Comparison of ENCODE assay signal across 8 cellular contexts in genomic region chr18:23231340-23232021, GRCh38.
DNase-seq lines count a peak whose midpoint lies in the region; ATAC-seq and TF ChIP-seq lines count a peak whose summit lies in the region.

No MANE protein-coding gene starts in this region.

- no peaks in the 10 kb centered on the region for H3K36me3 Mint-ChIP-seq in dendritic cell treated with granulocyte-macrophage colony-stimulating factor and Interleukin-4, amounts not matched to agents 40 ng/mL and 50 ng/mL, for 4 days (ENCODE audit: low read depth)
- peaks cover 46% of the 10 kb centered on the region for H3K36me3 Mint-ChIP-seq in nephron (ENCODE audit: low read depth)
- H3K36me3 Mint-ChIP-seq in glutamatergic neuron (ENCODE audit: unreplicated experiment) = peaks cover 4% of the 10 kb centered on the region

- H3K9me3 ChIP-seq in BLaER1 (no peaks in the 10 kb centered on the region), HUES48 (ENCODE audit: control insufficient read depth, insufficient read depth, low read length) (no peaks in the 10 kb centered on the region)

- no peaks in the 10 kb centered on the region for H3K36me3 ChIP-seq in BLaER1
- H3K36me3 ChIP-seq in HUES48 (ENCODE audit: control insufficient read depth, insufficient read depth, low read length) = peaks cover 39% of the 10 kb centered on the region

- peak overlapping the region; percentile 75 for H3K4me2 ChIP-seq in BLaER1

- TF ChIP-seq CTCF in nephron (IDR thresholded peaks at IDR 0.05; ENCODE audit: unreplicated experiment in 3 of 3) = no peak
- no peak for TF ChIP-seq CTCF in glutamatergic neuron (IDR thresholded peaks at IDR 0.05; ENCODE audit: partially characterized antibody, unreplicated experiment)

- no peak overlapping the region; the same call in 1 of the 2 replicates for H3K9ac ChIP-seq in BLaER1
- no peak overlapping the region for H3K9ac ChIP-seq in HUES48 (ENCODE audit: low read depth, low read length)

- peaks cover 19% of the 10 kb centered on the region for H3K27me3 Mint-ChIP-seq in dendritic cell treated with granulocyte-macrophage colony-stimulating factor and Interleukin-4, amounts not matched to agents 40 ng/mL and 50 ng/mL, for 4 days
- H3K27me3 Mint-ChIP-seq in nephron (ENCODE audit: low read depth) (no peaks in the 10 kb centered on the region), glutamatergic neuron (ENCODE audit: unreplicated experiment) (peaks cover 1% of the 10 kb centered on the region)

- H3K27ac ChIP-seq in BLaER1 (peak overlapping the region; percentile 78), HUES48 (ENCODE audit: low read depth, low read length) (peak overlapping the region; percentile 1), temporal lobe (ENCODE audit: low read depth, low read length) (peak overlapping the region; percentile 19)

- H3K4me3 ChIP-seq in BLaER1 = peak overlapping the region; percentile 2; the same call in 1 of the 2 replicates
- no peak overlapping the region for H3K4me3 ChIP-seq in HUES48 (ENCODE audit: low read depth, low read length)

- H4K20me1 ChIP-seq in BLaER1 = no peaks in the 10 kb centered on the region

- intact Hi-C loops in dendritic cell treated with granulocyte-macrophage colony-stimulating factor and Interleukin-4, amounts not matched to agents 40 ng/mL and 50 ng/mL, for 4 days (cut with micrococcal nuclease) = loop anchor here (10.0 kb wide), 1 partner anchor 223 kb away; the partner anchor contains the start of gene RIOK3

- H3K27me3 ChIP-seq in BLaER1 (no peaks in the 10 kb centered on the region), HUES48 (ENCODE audit: control insufficient read depth, insufficient read depth, low read length) (no peaks in the 10 kb centered on the region)

- peak overlapping the region; percentile 84 for H3K27ac Mint-ChIP-seq in dendritic cell treated with granulocyte-macrophage colony-stimulating factor and Interleukin-4, amounts not matched to agents 40 ng/mL and 50 ng/mL, for 4 days
- H3K27ac Mint-ChIP-seq in nephron (peak overlapping the region in 2 of 3 experiments; percentile 34 to 40), glutamatergic neuron (ENCODE audit: unreplicated experiment) (no peak overlapping the region)

- H3K9me3 Mint-ChIP-seq in dendritic cell treated with granulocyte-macrophage colony-stimulating factor and Interleukin-4, amounts not matched to agents 40 ng/mL and 50 ng/mL, for 4 days = no peaks in the 10 kb centered on the region
- H3K9me3 Mint-ChIP-seq in nephron = no peaks in the 10 kb centered on the region
- no peaks in the 10 kb centered on the region for H3K9me3 Mint-ChIP-seq in glutamatergic neuron (ENCODE audit: unreplicated experiment)

- peak overlapping the region; percentile 51 for H3K4me3 Mint-ChIP-seq in dendritic cell treated with granulocyte-macrophage colony-stimulating factor and Interleukin-4, amounts not matched to agents 40 ng/mL and 50 ng/mL, for 4 days
- H3K4me3 Mint-ChIP-seq in nephron = no peak overlapping the region
- no peak overlapping the region for H3K4me3 Mint-ChIP-seq in glutamatergic neuron (ENCODE audit: unreplicated experiment)

- peak; percentile 80 for ATAC-seq in GM21367 (IDR thresholded peaks at IDR 0.05; ENCODE audit: unreplicated experiment)

- DNase-seq in activated CD4-positive, alpha-beta T cell treated with anti-CD3 and anti-CD28 coated beads, Interleukin-2, amount 50 U/mL, for 1 hour = peak; percentile 46
- DNase-seq in glutamatergic neuron = no peak

- H3K4me1 Mint-ChIP-seq in dendritic cell treated with granulocyte-macrophage colony-stimulating factor and Interleukin-4, amounts not matched to agents 40 ng/mL and 50 ng/mL, for 4 days (ENCODE audit: low read depth) = peaks cover 35% of the 10 kb centered on the region
- peaks cover 59% of the 10 kb centered on the region for H3K4me1 Mint-ChIP-seq in nephron
- H3K4me1 Mint-ChIP-seq in glutamatergic neuron (ENCODE audit: low read depth, unreplicated experiment) = peaks cover 7% of the 10 kb centered on the region

- H3K4me1 ChIP-seq in BLaER1 = peaks cover 96% of the 10 kb centered on the region
- peaks cover 26% of the 10 kb centered on the region for H3K4me1 ChIP-seq in HUES48 (ENCODE audit: control insufficient read depth, insufficient read depth, low read length)

Comparison
In these comparisons a context has a peak if more than half of its experiments do, and no peak if none do; other contexts are left out.
1. H3K27ac ChIP-seq: peak in every context shown above with its lines; median percentile 78 in BLaER1; 19 in temporal lobe; 1 in HUES48.